21 cellular contexts compared by ENCODE assay signal in the genomic region with DNA sequence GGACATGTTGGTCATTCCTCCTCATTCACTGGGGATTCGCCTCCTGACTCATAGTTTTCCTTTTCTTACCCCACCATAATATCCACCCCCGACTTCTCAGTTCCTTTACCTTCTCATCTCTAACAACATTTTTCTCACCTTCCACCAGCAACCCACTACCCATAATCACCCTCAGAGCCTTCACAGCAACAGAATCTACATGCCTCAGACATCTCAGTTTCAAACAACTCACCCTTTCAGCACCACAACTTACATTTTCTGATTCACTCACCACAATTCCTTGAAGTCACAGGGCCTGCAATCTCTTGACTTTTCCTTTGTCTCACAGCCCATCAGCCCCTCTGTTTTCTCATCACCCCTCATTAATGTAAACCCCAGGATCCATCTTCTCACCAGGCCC. TPM values are rescaled to one million over a fixed set of nuclear protein-coding genes. Genes with fewer than 3 reads are reported as not detected.
DNase-seq lines count a peak whose midpoint lies in the region; ATAC-seq and TF ChIP-seq lines count a peak whose summit lies in the region.
"Had no signal": no experiment of that assay in that cellular context is flagged by ENCODE, and none has a peak within 500 bp of the region (broad histone marks: within the 10 kb centered on the region; RNA-seq: fewer than 3 reads in every experiment).

No MANE protein-coding gene starts in this region.

- H3K4me3 ChIP-seq in IMR-90 (ENCODE audit: insufficient read depth, low read depth, low read length), result no peak overlapping the region
- H3K4me3 ChIP-seq in SJCRH30, result no peak overlapping the region
- H3K4me3 ChIP-seq: GM12878, GM23248, HAP-1 had no signal

- H3K27me3 ChIP-seq in IMR-90 (ENCODE audit: control insufficient read depth, insufficient read depth, low read length), result peaks cover 8% of the 10 kb centered on the region
- no peaks in the 10 kb centered on the region for H3K27me3 ChIP-seq in SJCRH30
- H3K27me3 ChIP-seq: BE2C had no signal

- H3K4me2 ChIP-seq in IMR-90 (ENCODE audit: low read depth, low read length), result no peak overlapping the region

- H3K9me3 Mint-ChIP-seq in activated T-cell treated with anti-CD3 and anti-CD28 coated beads, Interleukin-2, amount 50 U/mL, for 72 hours, result no peaks in the 10 kb centered on the region
- no peaks in the 10 kb centered on the region for H3K9me3 Mint-ChIP-seq in activated T-cell treated with anti-CD3 and anti-CD28 coated beads, Interleukin-2, amount 50 U/mL, for 24 hours

- H3K4ac ChIP-seq in IMR-90 (ENCODE audit: low read depth, low read length), result no peak overlapping the region

- H3K4me3 Mint-ChIP-seq in activated T-cell treated with anti-CD3 and anti-CD28 coated beads, Interleukin-2, amount 50 U/mL, for 72 hours, result peak overlapping the region; percentile 10 to 11
- H3K4me3 Mint-ChIP-seq in activated T-cell treated with anti-CD3 and anti-CD28 coated beads, Interleukin-2, amount 50 U/mL, for 24 hours, result no peak overlapping the region
- H3K4me3 Mint-ChIP-seq: CD8-positive, alpha-beta memory T cell had no signal

- H2BK15ac ChIP-seq in IMR-90 (ENCODE audit: low read depth, low read length), result no peak overlapping the region

- no peak overlapping the region; the same call in 1 of the 2 replicates for H2BK20ac ChIP-seq in IMR-90 (ENCODE audit: low read depth, low read length)

- no peak overlapping the region for H2BK120ac ChIP-seq in IMR-90 (ENCODE audit: low read depth, low read length)

- H3K4me1 ChIP-seq in IMR-90 (ENCODE audit: control insufficient read depth, insufficient read depth, low read length) (0 out of 2 replicates have a peak, but pooled peaks cover 3% of the 10 kb centered on the region), SJCRH30 (no peaks in the 10 kb centered on the region)
- H3K4me1 ChIP-seq: HAP-1 had no signal

- H3K27ac ChIP-seq in IMR-90 (ENCODE audit: insufficient read depth, low read length) (no peak overlapping the region), SJCRH30 (no peak overlapping the region)
- H3K27ac ChIP-seq: GM23248 had no signal

- no peak for TF ChIP-seq CTCF in IMR-90 (conservative IDR thresholded peaks at IDR 0.05; ENCODE audit: low read depth, low read length)

- POLR2A ChIA-PET in IMR-90 (lab: Charles Lee; ENCODE audit: unreplicated experiment), result no interaction called here

- peak in 1 of 2 donors; percentile 3 for DNase-seq in activated T-cell treated with anti-CD3 and anti-CD28 coated beads, Interleukin-2, amount 50 U/mL, for 72 hours
- no peak for DNase-seq in activated T-cell treated with anti-CD3 and anti-CD28 coated beads, Interleukin-2, amount 50 U/mL, for 24 hours
- DNase-seq in HT1080 (ENCODE audit: low read depth) (peak; percentile 18), IMR-90 (peak; percentile 15), renal cortical epithelial cell (ENCODE audit: low read depth) (peak; percentile 19), SJCRH30 (no peak)
- DNase-seq: ACHN; BE2C; C1 segment of cervical spinal cord; CD4-positive, CD25-positive, alpha-beta regulatory T cell; CD8-positive, alpha-beta memory T cell; COR-L47; DMS 273 treated with DMSO at 0.1 percent for 48 hours; DMS53; DND-41; EL had no signal

- H3K9me3 ChIP-seq in IMR-90 (ENCODE audit: control insufficient read depth, insufficient read depth, low read length) (no peaks in the 10 kb centered on the region), SJCRH30 (replicated peaks) (no peaks in the 10 kb centered on the region)
- H3K9me3 ChIP-seq: BE2C, HAP-1 had no signal

- H2AK5ac ChIP-seq in IMR-90 (ENCODE audit: low read depth, low read length), result no peak overlapping the region

- in situ Hi-C loops in IMR-90 (cut with MboI; ENCODE audit: low sequenced_read_pairs), result no loop called here

- H3K9me1 ChIP-seq in IMR-90 (ENCODE audit: insufficient read depth, low read length), result peaks cover 3% of the 10 kb centered on the region; the same call in 1 of the 2 replicates

- no peak overlapping the region for H3K9ac ChIP-seq in IMR-90 (ENCODE audit: low read depth, low read length)
- H3K9ac ChIP-seq: GM23248 had no signal

- no peaks in the 10 kb centered on the region for H3K36me3 Mint-ChIP-seq in activated T-cell treated with anti-CD3 and anti-CD28 coated beads, Interleukin-2, amount 50 U/mL, for 72 hours (ENCODE audit: insufficient read depth in 2 of 2)
- no peaks in the 10 kb centered on the region for H3K36me3 Mint-ChIP-seq in activated T-cell treated with anti-CD3 and anti-CD28 coated beads, Interleukin-2, amount 50 U/mL, for 24 hours (ENCODE audit: low read depth)
- H3K36me3 Mint-ChIP-seq: CD4-positive, CD25-positive, alpha-beta regulatory T cell; CD8-positive, alpha-beta memory T cell had no signal

- ATAC-seq in activated T-cell treated with anti-CD3 and anti-CD28 coated beads, Interleukin-2, amount 50 U/mL, for 72 hours (replicated peaks in 1 of 2), result peak; percentile 79 to 83
- no peak for ATAC-seq in IMR-90 (ENCODE audit: low read depth)
- ATAC-seq: GM12878 had no signal

- H3K56ac ChIP-seq in IMR-90 (ENCODE audit: extremely low read depth, insufficient read depth, low read length), result no peak overlapping the region

- no peak overlapping the region for H2BK5ac ChIP-seq in IMR-90 (ENCODE audit: low read depth, low read length, poor library complexity, severe bottlenecking)

- intact Hi-C loops in IMR-90 (cut with micrococcal nuclease), result no loop called here

- H2AK9ac ChIP-seq in IMR-90 (replicated peaks; ENCODE audit: low read depth, low read length, poor library complexity), result no peak overlapping the region

- peaks cover 13% of the 10 kb centered on the region for H3K4me1 Mint-ChIP-seq in activated T-cell treated with anti-CD3 and anti-CD28 coated beads, Interleukin-2, amount 50 U/mL, for 72 hours (ENCODE audit: low read depth)
- peaks cover 5% of the 10 kb centered on the region for H3K4me1 Mint-ChIP-seq in activated T-cell treated with anti-CD3 and anti-CD28 coated beads, Interleukin-2, amount 50 U/mL, for 24 hours (ENCODE audit: low read depth)
- H3K4me1 Mint-ChIP-seq: CD4-positive, CD25-positive, alpha-beta regulatory T cell; CD8-positive, alpha-beta memory T cell had no signal

- BruUV-seq in IMR-90 (replicated peaks; lab: Mats Ljungman, UMichigan), result no TSS peak

- no peak overlapping the region for H3K18ac ChIP-seq in IMR-90 (ENCODE audit: low read depth, low read length)

- no peak for TF ChIP-seq RAD21 in IMR-90 (IDR thresholded peaks at IDR 0.05; ENCODE audit: low read length)

- H2AFZ ChIP-seq in IMR-90 (replicated peaks; ENCODE audit: low read length, poor library complexity), result no peak overlapping the region
- H2AFZ ChIP-seq: GM23248 had no signal

- no peak overlapping the region for H4K8ac ChIP-seq in IMR-90 (ENCODE audit: low read depth in 2 of 2, low read length in 2 of 2)

- no peaks in the 10 kb centered on the region for H4K20me1 ChIP-seq in IMR-90 (ENCODE audit: insufficient read depth, low read length)

- CTCF ChIA-PET in IMR-90 (lab: Yijun Ruan, JAX), result no interaction called here

- H3K27me3 Mint-ChIP-seq in activated T-cell treated with anti-CD3 and anti-CD28 coated beads, Interleukin-2, amount 50 U/mL, for 72 hours (ENCODE audit: low read depth), result peaks cover 36% of the 10 kb centered on the region
- peaks cover 14% of the 10 kb centered on the region for H3K27me3 Mint-ChIP-seq in activated T-cell treated with anti-CD3 and anti-CD28 coated beads, Interleukin-2, amount 50 U/mL, for 24 hours
- H3K27me3 Mint-ChIP-seq: CD4-positive, CD25-positive, alpha-beta regulatory T cell had no signal

- no peaks in the 10 kb centered on the region for H3K79me1 ChIP-seq in IMR-90 (ENCODE audit: low read depth in 1 of 2, low read length in 2 of 2)

- no peak overlapping the region for H3K27ac Mint-ChIP-seq in activated T-cell treated with anti-CD3 and anti-CD28 coated beads, Interleukin-2, amount 50 U/mL, for 72 hours
- H3K27ac Mint-ChIP-seq in activated T-cell treated with anti-CD3 and anti-CD28 coated beads, Interleukin-2, amount 50 U/mL, for 24 hours, result no peak overlapping the region
- H3K27ac Mint-ChIP-seq: CD4-positive, CD25-positive, alpha-beta regulatory T cell had no signal

- H3K36me3 ChIP-seq in IMR-90 (ENCODE audit: control insufficient read depth, insufficient read depth, low read length) (no peaks in the 10 kb centered on the region), SJCRH30 (no peaks in the 10 kb centered on the region)
- H3K36me3 ChIP-seq: BE2C, HAP-1 had no signal

- no peak overlapping the region for H3K14ac ChIP-seq in IMR-90 (replicated peaks; ENCODE audit: low read depth, low read length)

- no peak overlapping the region for H4K91ac ChIP-seq in IMR-90 (ENCODE audit: insufficient read depth, low read depth, low read length)

- no peak for TF ChIP-seq POLR2A in IMR-90 (IDR thresholded peaks at IDR 0.05; ENCODE audit: low read depth, low read length)

- dilution Hi-C loops in IMR-90 (cut with HindIII; ENCODE audit: low sequenced_read_pairs, unreplicated experiment), result no loop called here

- no peak overlapping the region for H4K5ac ChIP-seq in IMR-90 (ENCODE audit: low read depth, low read length)

- WGBS in IMR-90 (ENCODE audit: extremely low coverage in 2 of 2, insufficient read length in 1 of 2), 2 experiments, result 80 to 100% methylated on average over 1 to 2 of the region's 2 CpGs

- H3K23ac ChIP-seq in IMR-90 (ENCODE audit: low read depth, low read length), result no peak overlapping the region

TF ChIP-seq in IMR-90, 13 proteins besides CTCF, POLR2A, EP300 and RAD21 (continues in another document):
- no peak for TF ChIP-seq MAFK (IDR thresholded peaks at IDR 0.05; ENCODE audit: low read depth, low read length)
- no peak for TF ChIP-seq MAZ (IDR thresholded peaks at IDR 0.05; ENCODE audit: borderline replicate concordance, low read depth, low read length)
- TF ChIP-seq, protein P1, sequence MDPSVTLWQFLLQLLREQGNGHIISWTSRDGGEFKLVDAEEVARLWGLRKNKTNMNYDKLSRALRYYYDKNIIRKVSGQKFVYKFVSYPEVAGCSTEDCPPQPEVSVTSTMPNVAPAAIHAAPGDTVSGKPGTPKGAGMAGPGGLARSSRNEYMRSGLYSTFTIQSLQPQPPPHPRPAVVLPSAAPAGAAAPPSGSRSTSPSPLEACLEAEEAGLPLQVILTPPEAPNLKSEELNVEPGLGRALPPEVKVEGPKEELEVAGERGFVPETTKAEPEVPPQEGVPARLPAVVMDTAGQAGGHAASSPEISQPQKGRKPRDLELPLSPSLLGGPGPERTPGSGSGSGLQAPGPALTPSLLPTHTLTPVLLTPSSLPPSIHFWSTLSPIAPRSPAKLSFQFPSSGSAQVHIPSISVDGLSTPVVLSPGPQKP (IDR thresholded peaks at IDR 0.05; ENCODE audit: borderline replicate concordance, low read depth, low read length), result no peak

RNA-seq across cellular contexts. Expression of gene MTNR1B, which starts 2.3 kb away (rescaled TPM):
- total RNA-seq in activated T-cell treated with anti-CD3 and anti-CD28 coated beads, Interleukin-2, amount 50 U/mL, for 72 hours, result not detected
- total RNA-seq in HT1080 (2014; rRNA removed; shearing (Covaris generic)), result not detected in 2 replicates
- polyA plus RNA-seq in HT1080 (2015; cell fraction: cytosol; rRNA removed), result not detected in 2 replicates
- polyA plus RNA-seq in HT1080 (2015; cell fraction: nucleus; rRNA removed), result not detected in 2 replicates
- under 0.01 TPM in 1 of 2 replicates, not detected in the other for total RNA-seq in IMR-90 (2012; rRNA removed)
- polyA plus RNA-seq in IMR-90 (2012; rRNA removed), result 0.07 TPM in 1 of 2 replicates, not detected in the other
- 0.02 TPM in 1 of 2 replicates, not detected in the other for polyA plus RNA-seq in IMR-90 (2012; cell fraction: cytosol; rRNA removed)
- polyA plus RNA-seq in IMR-90 (2012; cell fraction: nucleus; rRNA removed; ENCODE audit: low replicate concordance), result 0.09 and 0.10 TPM in 2 replicates
- total RNA-seq in renal cortical epithelial cell, result not detected in 2 replicates
- not detected in 2 replicates for total RNA-seq in SJCRH30 (2014; rRNA removed; shearing (Covaris generic))
- total RNA-seq: CD4-positive, CD25-positive, alpha-beta regulatory T cell; CD8-positive, alpha-beta memory T cell; G401; GM12878; GM23248; H4 had no signal
- polyA plus RNA-seq: CD4-positive, CD25-positive, alpha-beta regulatory T cell; CD8-positive, alpha-beta memory T cell; GM12878; GM23248 had no signal

Comparison
In these comparisons a context has a peak if more than half of its experiments do, and no peak if none do; other contexts are left out.
1. DNase-seq: peak in HT1080 (single experiment), IMR-90 (single experiment) and renal cortical epithelial cell (single experiment); none in activated T-cell treated with anti-CD3 and anti-CD28 coated beads, Interleukin-2, amount 50 U/mL, for 24 hours (single experiment) and SJCRH30 (0 of 2).